21 cellular contexts compared by ENCODE assay signal in the genomic region with DNA sequence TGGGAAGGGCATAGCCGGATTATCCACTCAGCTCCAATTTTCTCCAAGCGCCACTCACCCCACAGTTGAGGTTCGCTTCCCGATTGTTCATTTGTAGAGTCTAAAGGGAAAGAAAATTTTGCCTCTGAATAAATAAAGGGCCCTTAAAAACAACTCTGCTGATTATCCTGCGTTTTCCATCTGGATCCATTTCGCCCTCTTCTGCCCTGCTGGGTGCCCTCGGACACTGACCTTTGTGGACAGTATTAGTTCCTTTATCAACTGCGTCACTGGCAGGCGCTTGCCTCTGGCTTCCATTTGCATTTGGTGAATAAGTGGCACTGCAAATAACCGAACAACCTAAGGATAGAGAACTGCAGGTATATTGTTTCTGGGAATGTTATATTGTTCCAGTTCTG. TPM values are rescaled to one million over a fixed set of nuclear protein-coding genes. Genes with fewer than 3 reads are reported as not detected.
DNase-seq lines count a peak whose midpoint lies in the region; ATAC-seq, FAIRE-seq and TF ChIP-seq lines count a peak whose summit lies in the region.
"Had no signal": no experiment of that assay in that cellular context is flagged by ENCODE, and none has a peak within 500 bp of the region (broad histone marks: within the 10 kb centered on the region; RNA-seq: fewer than 3 reads in every experiment).

No MANE protein-coding gene starts in this region.

- no peak overlapping the region for H4K12ac ChIP-seq in trophoblast cell (ENCODE audit: low read depth, low read length)

- H4K91ac ChIP-seq in H9 (ENCODE audit: insufficient read length, low read depth, low read length) (no peak overlapping the region), trophoblast cell (ENCODE audit: low read depth, low read length) (peak overlapping the region; percentile 28)

- H2BK15ac ChIP-seq in H9 (ENCODE audit: low read depth, low read length): no peak overlapping the region

- no peak overlapping the region for H2BK120ac ChIP-seq in H9 (ENCODE audit: low read depth, low read length, poor library complexity, severe bottlenecking)
- peak overlapping the region; percentile 27 for H2BK120ac ChIP-seq in trophoblast cell (ENCODE audit: insufficient read depth, low read length, poor library complexity)

- H3K27ac ChIP-seq in H9 (ENCODE audit: insufficient read length, low read depth, low read length) (no peak overlapping the region), iPS-18a (ENCODE audit: low read length) (no peak overlapping the region), trophoblast cell (ENCODE audit: low read depth, low read length) (no peak overlapping the region)
- H3K27ac ChIP-seq: brain microvascular endothelial cell, neutrophil, thyroid gland had no signal

- FAIRE-seq in HTR-8/SVneo (lab: Jason Lieb, UNC): no peak

- H4K20me1 ChIP-seq in H9 (ENCODE audit: control insufficient read depth, insufficient read depth, insufficient read length): no peaks in the 10 kb centered on the region

- WGBS in H9 (ENCODE audit: extremely low coverage, insufficient read length, low lambda C conversion rate): no CpG with 5 or more reads among the region's 10 CpGs
- WGBS in trophoblast cell (ENCODE audit: extremely low coverage, insufficient coverage, insufficient read length): no CpG with 5 or more reads among the region's 10 CpGs

- no peaks in the 10 kb centered on the region; a peak in 1 of 5 replicates for H3K9me3 Mint-ChIP-seq in H9
- H3K9me3 Mint-ChIP-seq in activated naive CD4-positive, alpha-beta T cell treated with anti-CD3 and anti-CD28 coated beads for 36 hours: no peaks in the 10 kb centered on the region

- no peak overlapping the region for H2BK20ac ChIP-seq in H9 (ENCODE audit: low read depth, low read length, poor library complexity, severe bottlenecking)

- peak overlapping the region; percentile 35 to 74 for H3K4me3 Mint-ChIP-seq in H9
- no peak overlapping the region for H3K4me3 Mint-ChIP-seq in activated naive CD4-positive, alpha-beta T cell treated with anti-CD3 and anti-CD28 coated beads for 36 hours
- H3K4me3 Mint-ChIP-seq: activated CD4-positive, alpha-beta T cell treated with anti-CD3 and anti-CD28 coated beads for 36 hours had no signal

- H3K14ac ChIP-seq in H9 (ENCODE audit: insufficient read depth, low read length): 0 out of 2 replicates have a peak overlapping the region, but pooled peaks have one; percentile 71
- H3K14ac ChIP-seq in trophoblast cell (ENCODE audit: low read length): peak overlapping the region; percentile 25

- CTCF ChIA-PET in activated naive CD4-positive, alpha-beta T cell treated with anti-CD3 and anti-CD28 coated beads for 36 hours (lab: Charles Lee): interaction anchor here (1.2 to 1.4 kb wide), 2 partner anchors 180 kb away, joined by 4 to 6 read pairs; no protein-coding TSS in a partner anchor

- H3K9ac ChIP-seq in H9 (ENCODE audit: extremely low read depth, insufficient read length, low read length): no peak overlapping the region
- no peak overlapping the region for H3K9ac ChIP-seq in adipocyte (ENCODE audit: low read length)
- H3K9ac ChIP-seq in iPS-18a (ENCODE audit: low read length): no peak overlapping the region
- no peak overlapping the region for H3K9ac ChIP-seq in trophoblast cell (ENCODE audit: low read length)

- no peak overlapping the region for H4K5ac ChIP-seq in H9 (ENCODE audit: insufficient read length, low read depth, low read length)

- H3K4me1 ChIP-seq in H9 (ENCODE audit: insufficient read depth, low read length) (no peaks in the 10 kb centered on the region; the same call in 1 of the 2 replicates), adipocyte (ENCODE audit: control insufficient read depth, insufficient read depth, low read length) (peaks cover 8% of the 10 kb centered on the region), iPS-18a (ENCODE audit: control insufficient read depth, low read depth, low read length) (peaks cover 31% of the 10 kb centered on the region), trophoblast cell (ENCODE audit: control insufficient read depth in 1 of 2, insufficient read depth in 2 of 2, low read length in 2 of 2) (peaks cover 15 to 18% of the 10 kb centered on the region in 2 experiments)

- H3K4ac ChIP-seq in H9 (ENCODE audit: low read depth, low read length) (no peak overlapping the region), trophoblast cell (ENCODE audit: low read depth, low read length) (no peak overlapping the region)

- H3K27me3 ChIP-seq in H9 (ENCODE audit: insufficient read depth, low read length): peaks cover 33% of the 10 kb centered on the region
- H3K27me3 ChIP-seq in adipocyte (replicated peaks; ENCODE audit: control insufficient read depth, insufficient read depth, low read length): peaks cover 37% of the 10 kb centered on the region
- H3K27me3 ChIP-seq in iPS-18a (ENCODE audit: control insufficient read depth, insufficient read depth, low read length): peaks cover 74% of the 10 kb centered on the region
- peaks cover 19% of the 10 kb centered on the region for H3K27me3 ChIP-seq in trophoblast cell (ENCODE audit: insufficient read depth, low read length)

- H3K27ac Mint-ChIP-seq in H9: no peak overlapping the region
- H3K27ac Mint-ChIP-seq in activated naive CD4-positive, alpha-beta T cell treated with anti-CD3 and anti-CD28 coated beads for 36 hours: no peak overlapping the region
- H3K27ac Mint-ChIP-seq: activated CD4-positive, alpha-beta T cell treated with anti-CD3 and anti-CD28 coated beads for 36 hours had no signal

- H2BK5ac ChIP-seq in H9 (ENCODE audit: insufficient read length, low read length): no peak overlapping the region
- H2BK5ac ChIP-seq in trophoblast cell (ENCODE audit: low read depth, low read length, poor library complexity): no peak overlapping the region

- H2BK12ac ChIP-seq in H9 (ENCODE audit: insufficient read length, low read depth, low read length): no peak overlapping the region
- H2BK12ac ChIP-seq in trophoblast cell (ENCODE audit: low read length): peak overlapping the region; percentile 7

- peaks cover 35 to 41% of the 10 kb centered on the region in 2 experiments for H3K4me1 Mint-ChIP-seq in H9
- H3K4me1 Mint-ChIP-seq in activated naive CD4-positive, alpha-beta T cell treated with anti-CD3 and anti-CD28 coated beads for 36 hours (ENCODE audit: low read depth): peaks cover 27% of the 10 kb centered on the region

- peaks cover 88% of the 10 kb centered on the region for H3K27me3 Mint-ChIP-seq in H9 (ENCODE audit: low read depth)
- H3K27me3 Mint-ChIP-seq in activated naive CD4-positive, alpha-beta T cell treated with anti-CD3 and anti-CD28 coated beads for 36 hours (ENCODE audit: low read depth): peaks cover 65% of the 10 kb centered on the region

- no peaks in the 10 kb centered on the region for H3K36me3 Mint-ChIP-seq in H9 (ENCODE audit: insufficient read depth in 1 of 3, low read depth in 3 of 3)
- H3K36me3 Mint-ChIP-seq in activated naive CD4-positive, alpha-beta T cell treated with anti-CD3 and anti-CD28 coated beads for 36 hours (ENCODE audit: low read depth): no peaks in the 10 kb centered on the region

- intact Hi-C loops in activated naive CD4-positive, alpha-beta T cell treated with anti-CD3 and anti-CD28 coated beads for 36 hours (cut with micrococcal nuclease): no loop called here

- H3K4me3 ChIP-seq in adipocyte (ENCODE audit: low read length) (peak overlapping the region; percentile 67), iPS-18a (ENCODE audit: low read length) (peak overlapping the region; percentile 46), trophoblast cell (ENCODE audit: low read depth, low read length) (no peak overlapping the region)
- H3K4me3 ChIP-seq: thyroid gland had no signal

- H3K36me3 ChIP-seq in adipocyte (ENCODE audit: control insufficient read depth, insufficient read depth, low read length, severe bottlenecking) (no peaks in the 10 kb centered on the region), iPS-18a (ENCODE audit: control insufficient read depth, low read depth, low read length) (no peaks in the 10 kb centered on the region), trophoblast cell (ENCODE audit: control insufficient read depth in 1 of 2, insufficient read depth in 2 of 2, low read length in 2 of 2) (no peaks in the 10 kb centered on the region)
- H3K36me3 ChIP-seq: brain microvascular endothelial cell, neutrophil, thyroid gland had no signal

- H3K23ac ChIP-seq in H9 (ENCODE audit: insufficient read length, low read depth, low read length): no peak overlapping the region
- H3K23ac ChIP-seq in trophoblast cell (ENCODE audit: low read length): no peak overlapping the region

- TF ChIP-seq CTCF in H9 (conservative IDR thresholded peaks at IDR 0.05): no peak

- H3K23me2 ChIP-seq in H9 (ENCODE audit: insufficient read length, low read depth, low read length, poor library complexity, severe bottlenecking): peaks cover 17% of the 10 kb centered on the region

- H2AK5ac ChIP-seq in H9 (ENCODE audit: insufficient read length, low read length): no peak overlapping the region
- no peak overlapping the region for H2AK5ac ChIP-seq in trophoblast cell (ENCODE audit: low read length)

- no peaks in the 10 kb centered on the region for H3K79me1 ChIP-seq in H9 (ENCODE audit: insufficient read depth, low read depth, low read length, poor library complexity, severe bottlenecking)
- peaks cover 7% of the 10 kb centered on the region for H3K79me1 ChIP-seq in trophoblast cell (ENCODE audit: low read length)

- H3K79me2 ChIP-seq in H9 (ENCODE audit: insufficient read depth, low read length) (no peaks in the 10 kb centered on the region), trophoblast cell (ENCODE audit: control insufficient read depth, insufficient read depth, low read length, poor library complexity) (no peaks in the 10 kb centered on the region)

- H3K18ac ChIP-seq in H9 (ENCODE audit: insufficient read length, low read depth, low read length) (peak overlapping the region; percentile 59), trophoblast cell (ENCODE audit: low read length) (no peak overlapping the region)

- no peak overlapping the region for H2AFZ ChIP-seq in H9 (ENCODE audit: low read length)
- H2AFZ ChIP-seq in trophoblast cell (ENCODE audit: insufficient read depth, low read length, poor library complexity): peak overlapping the region; percentile 5

- no peak for ATAC-seq in GM19328 (IDR thresholded peaks at IDR 0.05; ENCODE audit: unreplicated experiment)
- ATAC-seq: activated CD4-positive, alpha-beta T cell treated with anti-CD3 and anti-CD28 coated beads for 36 hours; Panc1 had no signal

- H3K9me3 ChIP-seq in H9 (ENCODE audit: control insufficient read depth, low read depth, low read length) (no peaks in the 10 kb centered on the region), adipocyte (ENCODE audit: control insufficient read depth, low read length) (no peaks in the 10 kb centered on the region), iPS-18a (ENCODE audit: control insufficient read depth, low read depth, low read length) (no peaks in the 10 kb centered on the region), trophoblast cell (ENCODE audit: insufficient read depth, low read depth, low read length) (peaks cover 3% of the 10 kb centered on the region)
- H3K9me3 ChIP-seq: neutrophil, thyroid gland had no signal

- H3K4me2 ChIP-seq in H9 (ENCODE audit: insufficient read depth, insufficient read length, low read length) (peak overlapping the region; percentile 81), trophoblast cell (ENCODE audit: low read length) (peak overlapping the region; percentile 48)

- DNase-seq in H9 (no peak), adipocyte (ENCODE audit: low read depth) (no peak), trophoblast cell (no peak), HTR-8/SVneo (ENCODE audit: insufficient read length, low spot score) (no peak), HK-2 (ENCODE audit: unreplicated experiment) (no peak)
- no peak for DNase-seq in activated naive CD4-positive, alpha-beta T cell treated with anti-CD3 and anti-CD28 coated beads for 36 hours
- DNase-seq: activated CD4-positive, alpha-beta T cell treated with anti-CD3 and anti-CD28 coated beads for 36 hours; activated CD8-positive, alpha-beta memory T cell treated with anti-CD3 and anti-CD28 coated beads, Interleukin-2, amount 50 U/mL, for 48 hours; activated naive CD4-positive, alpha-beta T cell treated with Interleukin-2 at 50 U/mL for 16 hours; brain microvascular endothelial cell; Calu3; NCI-H2081; NCI-H526 treated with DMSO at 0.1 percent for 48 hours; stimulated activated CD4-positive, alpha-beta T cell treated with anti-CD3 and anti-CD28 coated beads, Interleukin-2, amount 100 ng/mL, for 48 hours; T-helper 9 cell; thyroid gland had no signal

- H3K56ac ChIP-seq in H9 (ENCODE audit: insufficient read length, low read depth, low read length): no peak overlapping the region

- H4K8ac ChIP-seq in H9 (replicated peaks; ENCODE audit: insufficient read length, low read depth, low read length) (no peak overlapping the region), trophoblast cell (ENCODE audit: low read depth, low read length) (no peak overlapping the region)

- no peak overlapping the region for H3T11ph ChIP-seq in H9 (ENCODE audit: low read length)

RNA-seq across cellular contexts. Expression of a gene that starts 10.1 kb away (rescaled TPM):
- total RNA-seq in H9 (2021): not detected in 2 replicates
- 0.07 and 0.10 TPM in 2 replicates for polyA plus RNA-seq in trophoblast cell (2013)
- total RNA-seq in activated naive CD4-positive, alpha-beta T cell treated with anti-CD3 and anti-CD28 coated beads for 36 hours: not detected
- total RNA-seq: activated CD4-positive, alpha-beta T cell treated with anti-CD3 and anti-CD28 coated beads for 36 hours; Calu3; lung microvascular endothelial cell; thyroid gland had no signal

RNA-seq across cellular contexts. Expression of a gene that starts 45.6 kb away (rescaled TPM):
- 8.2 and 9.8 TPM in 2 replicates for total RNA-seq in H9 (2021)
- polyA plus RNA-seq in trophoblast cell (2013): 19.9 and 20.4 TPM in 2 replicates
- total RNA-seq in activated naive CD4-positive, alpha-beta T cell treated with anti-CD3 and anti-CD28 coated beads for 36 hours: 1 to 10 TPM; 7.2 to 7.6 TPM
